1 cellular context compared by ENCODE assay signal in the genomic region with DNA sequence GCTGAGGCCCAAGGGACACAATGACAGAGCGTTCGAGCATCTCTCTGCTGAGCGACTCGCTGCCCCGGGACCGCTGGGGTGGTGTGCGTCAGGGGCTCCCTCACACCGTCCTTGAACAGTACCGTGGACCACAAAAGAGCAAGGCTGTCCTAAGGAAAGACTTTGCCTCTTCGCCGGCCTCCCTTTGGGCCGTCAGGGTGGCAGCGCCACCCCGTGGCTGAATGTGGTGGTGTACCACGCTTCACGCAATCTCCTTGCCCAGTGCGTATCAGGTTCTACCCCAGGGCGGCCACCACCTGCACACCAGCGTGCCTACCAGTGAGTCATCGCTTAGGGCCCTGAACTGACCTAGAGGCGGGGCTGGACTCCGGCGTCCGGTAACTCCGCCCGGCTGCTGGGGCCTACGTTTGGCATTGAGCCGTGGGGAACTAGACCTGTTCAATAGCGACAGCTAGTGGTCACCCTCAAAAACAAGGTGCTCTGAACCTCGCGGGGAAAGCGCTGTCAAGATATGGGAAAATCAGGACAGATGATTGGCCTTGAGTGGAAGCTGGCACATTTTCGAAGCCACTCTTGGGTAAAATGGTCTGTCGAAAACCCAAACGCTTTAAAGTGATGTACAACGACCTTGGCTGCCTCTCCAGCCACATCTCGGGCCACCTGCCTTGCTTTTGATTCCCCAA.
A peak's percentile ranks its signal among the peaks of the same experiment; 100 is the strongest.
TF ChIP-seq lines count a peak whose summit lies in the region.

No MANE protein-coding gene starts in this region.

TF ChIP-seq in K562, 482 proteins besides CTCF, POLR2A, EP300 and RAD21 (continued from another document and continues in another):
- peak; percentile 55; the same call in 1 of the 2 replicates for TF ChIP-seq ETV5 (CRISPR knock-in tag; IDR thresholded peaks at IDR 0.05; ENCODE audit: low read depth)
- no peak for TF ChIP-seq KAT2B (IDR thresholded peaks at IDR 0.05; ENCODE audit: low read depth, low read length)
- no peak for TF ChIP-seq ZNF316 (IDR thresholded peaks at IDR 0.05)
- peak; percentile 78 for TF ChIP-seq CREM (IDR thresholded peaks at IDR 0.05; ENCODE audit: low read depth)
- no peak for TF ChIP-seq ZNF75A (CRISPR knock-in tag; IDR thresholded peaks at IDR 0.05)
- TF ChIP-seq ZNF76 (CRISPR knock-in tag; IDR thresholded peaks at IDR 0.05; ENCODE audit: borderline replicate concordance): peak; percentile 79; the same call in 1 of the 2 replicates
- TF ChIP-seq HMGN3 (IDR thresholded peaks at IDR 0.05; ENCODE audit: borderline replicate concordance, extremely low read depth, insufficient read length, low read depth, low read length): peak; percentile 56
- peak; percentile 81; the same call in 1 of the 2 replicates for TF ChIP-seq ZEB2 (IDR thresholded peaks at IDR 0.05)
- peak in 1 of 2 experiments; percentile 40; a peak in 1 of 4 replicates for TF ChIP-seq TRIM24 (IDR thresholded peaks at IDR 0.05)
- TF ChIP-seq, protein P1, sequence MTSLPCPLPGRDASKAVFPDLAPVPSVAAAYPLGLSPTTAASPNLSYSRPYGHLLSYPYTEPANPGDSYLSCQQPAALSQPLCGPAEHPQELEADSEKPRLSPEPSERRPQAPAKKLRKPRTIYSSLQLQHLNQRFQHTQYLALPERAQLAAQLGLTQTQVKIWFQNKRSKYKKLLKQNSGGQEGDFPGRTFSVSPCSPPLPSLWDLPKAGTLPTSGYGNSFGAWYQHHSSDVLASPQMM (CRISPR knock-in tag; IDR thresholded peaks at IDR 0.05): no peak
- TF ChIP-seq ZZZ3 (IDR thresholded peaks at IDR 0.05): no peak
- TF ChIP-seq, protein P2, sequence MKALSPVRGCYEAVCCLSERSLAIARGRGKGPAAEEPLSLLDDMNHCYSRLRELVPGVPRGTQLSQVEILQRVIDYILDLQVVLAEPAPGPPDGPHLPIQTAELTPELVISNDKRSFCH (CRISPR knock-in tag; IDR thresholded peaks at IDR 0.05): no peak
- TF ChIP-seq, protein P2 (tag; IDR thresholded peaks at IDR 0.05): peak; percentile 62; the same call in 1 of the 2 replicates
- TF ChIP-seq, protein P3, sequence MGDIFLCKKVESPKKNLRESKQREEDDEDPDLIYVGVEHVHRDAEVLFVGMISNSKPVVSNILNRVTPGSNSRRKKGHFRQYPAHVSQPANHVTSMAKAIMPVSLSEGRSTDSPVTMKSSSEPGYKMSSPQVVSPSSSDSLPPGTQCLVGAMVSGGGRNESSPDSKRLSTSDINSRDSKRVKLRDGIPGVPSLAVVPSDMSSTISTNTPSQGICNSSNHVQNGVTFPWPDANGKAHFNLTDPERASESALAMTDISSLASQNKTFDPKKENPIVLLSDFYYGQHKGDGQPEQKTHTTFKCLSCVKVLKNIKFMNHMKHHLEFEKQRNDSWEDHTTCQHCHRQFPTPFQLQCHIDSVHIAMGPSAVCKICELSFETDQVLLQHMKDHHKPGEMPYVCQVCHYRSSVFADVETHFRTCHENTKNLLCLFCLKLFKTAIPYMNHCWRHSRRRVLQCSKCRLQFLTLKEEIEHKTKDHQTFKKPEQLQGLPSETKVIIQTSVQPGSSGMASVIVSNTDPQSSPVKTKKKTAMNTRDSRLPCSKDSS (IDR thresholded peaks at IDR 0.05; ENCODE audit: low read depth, partially characterized antibody): no peak
- no peak for TF ChIP-seq TCF7 (IDR thresholded peaks at IDR 0.05; ENCODE audit: borderline replicate concordance)
- TF ChIP-seq ZNF551 (CRISPR knock-in tag; IDR thresholded peaks at IDR 0.05): no peak
- TF ChIP-seq, protein P4, sequence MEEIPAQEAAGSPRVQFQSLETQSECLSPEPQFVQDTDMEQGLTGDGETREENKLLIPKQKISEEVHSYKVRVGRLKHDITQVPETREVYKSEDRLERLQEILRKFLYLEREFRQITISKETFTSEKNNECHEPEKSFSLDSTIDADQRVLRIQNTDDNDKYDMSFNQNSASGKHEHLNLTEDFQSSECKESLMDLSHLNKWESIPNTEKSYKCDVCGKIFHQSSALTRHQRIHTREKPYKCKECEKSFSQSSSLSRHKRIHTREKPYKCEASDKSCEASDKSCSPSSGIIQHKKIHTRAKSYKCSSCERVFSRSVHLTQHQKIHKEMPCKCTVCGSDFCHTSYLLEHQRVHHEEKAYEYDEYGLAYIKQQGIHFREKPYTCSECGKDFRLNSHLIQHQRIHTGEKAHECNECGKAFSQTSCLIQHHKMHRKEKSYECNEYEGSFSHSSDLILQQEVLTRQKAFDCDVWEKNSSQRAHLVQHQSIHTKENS (CRISPR knock-in tag; IDR thresholded peaks at IDR 0.05): no peak
- no peak for TF ChIP-seq MAFF (IDR thresholded peaks at IDR 0.05; ENCODE audit: low read length)
- TF ChIP-seq, protein P5, sequence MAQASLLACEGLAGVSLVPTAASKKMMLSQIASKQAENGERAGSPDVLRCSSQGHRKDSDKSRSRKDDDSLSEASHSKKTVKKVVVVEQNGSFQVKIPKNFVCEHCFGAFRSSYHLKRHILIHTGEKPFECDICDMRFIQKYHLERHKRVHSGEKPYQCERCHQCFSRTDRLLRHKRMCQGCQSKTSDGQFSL (CRISPR knock-in tag; IDR thresholded peaks at IDR 0.05): no peak
- TF ChIP-seq, protein P5 (tag; IDR thresholded peaks at IDR 0.05): no peak
- TF ChIP-seq, protein P6, sequence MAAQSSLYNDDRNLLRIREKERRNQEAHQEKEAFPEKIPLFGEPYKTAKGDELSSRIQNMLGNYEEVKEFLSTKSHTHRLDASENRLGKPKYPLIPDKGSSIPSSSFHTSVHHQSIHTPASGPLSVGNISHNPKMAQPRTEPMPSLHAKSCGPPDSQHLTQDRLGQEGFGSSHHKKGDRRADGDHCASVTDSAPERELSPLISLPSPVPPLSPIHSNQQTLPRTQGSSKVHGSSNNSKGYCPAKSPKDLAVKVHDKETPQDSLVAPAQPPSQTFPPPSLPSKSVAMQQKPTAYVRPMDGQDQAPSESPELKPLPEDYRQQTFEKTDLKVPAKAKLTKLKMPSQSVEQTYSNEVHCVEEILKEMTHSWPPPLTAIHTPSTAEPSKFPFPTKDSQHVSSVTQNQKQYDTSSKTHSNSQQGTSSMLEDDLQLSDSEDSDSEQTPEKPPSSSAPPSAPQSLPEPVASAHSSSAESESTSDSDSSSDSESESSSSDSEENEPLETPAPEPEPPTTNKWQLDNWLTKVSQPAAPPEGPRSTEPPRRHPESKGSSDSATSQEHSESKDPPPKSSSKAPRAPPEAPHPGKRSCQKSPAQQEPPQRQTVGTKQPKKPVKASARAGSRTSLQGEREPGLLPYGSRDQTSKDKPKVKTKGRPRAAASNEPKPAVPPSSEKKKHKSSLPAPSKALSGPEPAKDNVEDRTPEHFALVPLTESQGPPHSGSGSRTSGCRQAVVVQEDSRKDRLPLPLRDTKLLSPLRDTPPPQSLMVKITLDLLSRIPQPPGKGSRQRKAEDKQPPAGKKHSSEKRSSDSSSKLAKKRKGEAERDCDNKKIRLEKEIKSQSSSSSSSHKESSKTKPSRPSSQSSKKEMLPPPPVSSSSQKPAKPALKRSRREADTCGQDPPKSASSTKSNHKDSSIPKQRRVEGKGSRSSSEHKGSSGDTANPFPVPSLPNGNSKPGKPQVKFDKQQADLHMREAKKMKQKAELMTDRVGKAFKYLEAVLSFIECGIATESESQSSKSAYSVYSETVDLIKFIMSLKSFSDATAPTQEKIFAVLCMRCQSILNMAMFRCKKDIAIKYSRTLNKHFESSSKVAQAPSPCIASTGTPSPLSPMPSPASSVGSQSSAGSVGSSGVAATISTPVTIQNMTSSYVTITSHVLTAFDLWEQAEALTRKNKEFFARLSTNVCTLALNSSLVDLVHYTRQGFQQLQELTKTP (IDR thresholded peaks at IDR 0.05; ENCODE audit: low read depth in 1 of 2, partially characterized antibody in 2 of 2): no peak
- no peak for TF ChIP-seq ZNF212 (CRISPR knock-in tag; IDR thresholded peaks at IDR 0.05)
- TF ChIP-seq, protein P7, sequence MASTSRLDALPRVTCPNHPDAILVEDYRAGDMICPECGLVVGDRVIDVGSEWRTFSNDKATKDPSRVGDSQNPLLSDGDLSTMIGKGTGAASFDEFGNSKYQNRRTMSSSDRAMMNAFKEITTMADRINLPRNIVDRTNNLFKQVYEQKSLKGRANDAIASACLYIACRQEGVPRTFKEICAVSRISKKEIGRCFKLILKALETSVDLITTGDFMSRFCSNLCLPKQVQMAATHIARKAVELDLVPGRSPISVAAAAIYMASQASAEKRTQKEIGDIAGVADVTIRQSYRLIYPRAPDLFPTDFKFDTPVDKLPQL (IDR thresholded peaks at IDR 0.05; ENCODE audit: extremely low read depth, insufficient read length): no peak
- no peak for TF ChIP-seq NELFE (IDR thresholded peaks at IDR 0.05; ENCODE audit: insufficient read depth, insufficient read length)
- no peak for TF ChIP-seq RBM34 (IDR thresholded peaks at IDR 0.05; ENCODE audit: borderline replicate concordance, insufficient read depth, low read length)
- peak in 1 of 2 experiments; percentile 88; a peak in 2 of 4 replicates for TF ChIP-seq RCOR1 (IDR thresholded peaks at IDR 0.05; ENCODE audit: borderline replicate concordance in 1 of 2, low read depth in 2 of 2, low read length in 2 of 2)
- TF ChIP-seq JUND (IDR thresholded peaks at IDR 0.05; ENCODE audit: borderline replicate concordance, low read depth, low read length): peak; percentile 98
- peak; percentile 97; the same call in 2 of the 3 replicates for TF ChIP-seq JUND (tag; IDR thresholded peaks at IDR 0.05; ENCODE audit: borderline replicate concordance, low read depth, low read length)
- TF ChIP-seq PHF20 (IDR thresholded peaks at IDR 0.05; ENCODE audit: partially characterized antibody): no peak
- TF ChIP-seq, protein P8, sequence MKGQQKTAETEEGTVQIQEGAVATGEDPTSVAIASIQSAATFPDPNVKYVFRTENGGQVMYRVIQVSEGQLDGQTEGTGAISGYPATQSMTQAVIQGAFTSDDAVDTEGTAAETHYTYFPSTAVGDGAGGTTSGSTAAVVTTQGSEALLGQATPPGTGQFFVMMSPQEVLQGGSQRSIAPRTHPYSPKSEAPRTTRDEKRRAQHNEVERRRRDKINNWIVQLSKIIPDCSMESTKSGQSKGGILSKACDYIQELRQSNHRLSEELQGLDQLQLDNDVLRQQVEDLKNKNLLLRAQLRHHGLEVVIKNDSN (CRISPR knock-in tag; IDR thresholded peaks at IDR 0.05): no peak
- TF ChIP-seq ZNF121 (CRISPR knock-in tag; conservative IDR thresholded peaks at IDR 0.05): no peak
- peak in 1 of 2 experiments; percentile 85; a peak in 1 of 4 replicates for TF ChIP-seq SRF (CRISPR knock-in tag; IDR thresholded peaks at IDR 0.05)
- TF ChIP-seq, protein P9, sequence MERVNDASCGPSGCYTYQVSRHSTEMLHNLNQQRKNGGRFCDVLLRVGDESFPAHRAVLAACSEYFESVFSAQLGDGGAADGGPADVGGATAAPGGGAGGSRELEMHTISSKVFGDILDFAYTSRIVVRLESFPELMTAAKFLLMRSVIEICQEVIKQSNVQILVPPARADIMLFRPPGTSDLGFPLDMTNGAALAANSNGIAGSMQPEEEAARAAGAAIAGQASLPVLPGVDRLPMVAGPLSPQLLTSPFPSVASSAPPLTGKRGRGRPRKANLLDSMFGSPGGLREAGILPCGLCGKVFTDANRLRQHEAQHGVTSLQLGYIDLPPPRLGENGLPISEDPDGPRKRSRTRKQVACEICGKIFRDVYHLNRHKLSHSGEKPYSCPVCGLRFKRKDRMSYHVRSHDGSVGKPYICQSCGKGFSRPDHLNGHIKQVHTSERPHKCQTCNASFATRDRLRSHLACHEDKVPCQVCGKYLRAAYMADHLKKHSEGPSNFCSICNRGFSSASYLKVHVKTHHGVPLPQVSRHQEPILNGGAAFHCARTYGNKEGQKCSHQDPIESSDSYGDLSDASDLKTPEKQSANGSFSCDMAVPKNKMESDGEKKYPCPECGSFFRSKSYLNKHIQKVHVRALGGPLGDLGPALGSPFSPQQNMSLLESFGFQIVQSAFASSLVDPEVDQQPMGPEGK (CRISPR knock-in tag; IDR thresholded peaks at IDR 0.05; ENCODE audit: borderline replicate concordance): no peak
- TF ChIP-seq, protein P10, sequence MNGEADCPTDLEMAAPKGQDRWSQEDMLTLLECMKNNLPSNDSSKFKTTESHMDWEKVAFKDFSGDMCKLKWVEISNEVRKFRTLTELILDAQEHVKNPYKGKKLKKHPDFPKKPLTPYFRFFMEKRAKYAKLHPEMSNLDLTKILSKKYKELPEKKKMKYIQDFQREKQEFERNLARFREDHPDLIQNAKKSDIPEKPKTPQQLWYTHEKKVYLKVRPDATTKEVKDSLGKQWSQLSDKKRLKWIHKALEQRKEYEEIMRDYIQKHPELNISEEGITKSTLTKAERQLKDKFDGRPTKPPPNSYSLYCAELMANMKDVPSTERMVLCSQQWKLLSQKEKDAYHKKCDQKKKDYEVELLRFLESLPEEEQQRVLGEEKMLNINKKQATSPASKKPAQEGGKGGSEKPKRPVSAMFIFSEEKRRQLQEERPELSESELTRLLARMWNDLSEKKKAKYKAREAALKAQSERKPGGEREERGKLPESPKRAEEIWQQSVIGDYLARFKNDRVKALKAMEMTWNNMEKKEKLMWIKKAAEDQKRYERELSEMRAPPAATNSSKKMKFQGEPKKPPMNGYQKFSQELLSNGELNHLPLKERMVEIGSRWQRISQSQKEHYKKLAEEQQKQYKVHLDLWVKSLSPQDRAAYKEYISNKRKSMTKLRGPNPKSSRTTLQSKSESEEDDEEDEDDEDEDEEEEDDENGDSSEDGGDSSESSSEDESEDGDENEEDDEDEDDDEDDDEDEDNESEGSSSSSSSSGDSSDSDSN (IDR thresholded peaks at IDR 0.05; ENCODE audit: borderline replicate concordance in 1 of 2, low read depth in 2 of 2, low read length in 2 of 2): peak; percentile 44 to 90; a peak in 1 of 4 replicates
- peak; percentile 78 for TF ChIP-seq FOSL1 (tag; conservative IDR thresholded peaks at IDR 0.05)
- TF ChIP-seq ZNF561 (CRISPR knock-in tag; conservative IDR thresholded peaks at IDR 0.05): no peak
- no peak for TF ChIP-seq NUFIP1 (IDR thresholded peaks at IDR 0.05; ENCODE audit: partially characterized antibody)
- no peak for TF ChIP-seq BRD4 (IDR thresholded peaks at IDR 0.05)
- TF ChIP-seq ZNF408 (CRISPR knock-in tag; IDR thresholded peaks at IDR 0.05; ENCODE audit: low read depth): no peak
- TF ChIP-seq KHSRP (IDR thresholded peaks at IDR 0.05): no peak
- no peak for TF ChIP-seq MTA1 (IDR thresholded peaks at IDR 0.05; ENCODE audit: borderline replicate concordance)
- TF ChIP-seq MECOM (CRISPR knock-in tag; IDR thresholded peaks at IDR 0.05): no peak
- TF ChIP-seq, protein P11, sequence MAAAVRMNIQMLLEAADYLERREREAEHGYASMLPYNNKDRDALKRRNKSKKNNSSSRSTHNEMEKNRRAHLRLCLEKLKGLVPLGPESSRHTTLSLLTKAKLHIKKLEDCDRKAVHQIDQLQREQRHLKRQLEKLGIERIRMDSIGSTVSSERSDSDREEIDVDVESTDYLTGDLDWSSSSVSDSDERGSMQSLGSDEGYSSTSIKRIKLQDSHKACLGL (CRISPR knock-in tag; IDR thresholded peaks at IDR 0.05; ENCODE audit: borderline replicate concordance, poor library complexity, severe bottlenecking): no peak
- TF ChIP-seq NR2F6 (CRISPR knock-in tag; IDR thresholded peaks at IDR 0.05): no peak
- no peak for TF ChIP-seq PHTF2 (CRISPR knock-in tag; IDR thresholded peaks at IDR 0.05)
- no peak for TF ChIP-seq ZFP1 (CRISPR knock-in tag; IDR thresholded peaks at IDR 0.05)
